ENCODE assay signal across 1 cellular context in the genomic region with DNA sequence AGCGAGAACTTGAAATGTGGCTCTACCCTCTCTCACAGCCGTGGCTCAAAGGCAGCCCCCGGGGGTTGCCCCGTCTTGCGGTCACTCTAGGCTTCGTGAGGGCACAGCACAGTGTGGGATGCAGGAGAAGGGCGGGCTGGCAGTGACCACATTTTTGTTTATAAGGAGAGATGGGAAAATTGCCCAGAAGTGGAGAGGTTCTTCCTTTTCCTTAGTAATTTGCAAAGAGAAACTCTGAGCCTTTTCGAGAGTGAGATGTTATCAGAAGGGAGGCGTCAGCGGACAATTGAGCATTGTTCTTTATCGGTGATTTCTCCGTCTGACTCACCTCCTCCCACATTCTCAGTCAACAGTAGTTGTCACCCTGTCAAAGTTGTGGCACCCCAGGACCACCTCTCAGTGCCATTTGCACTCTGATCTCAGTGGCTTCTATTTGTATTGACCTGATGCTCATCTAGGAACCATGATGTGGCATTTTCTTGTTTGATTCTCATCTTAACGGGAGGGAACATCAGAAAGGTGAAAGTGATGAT.
TF ChIP-seq lines count a peak whose summit lies in the region.

No MANE protein-coding gene starts in this region.

TF ChIP-seq in HepG2, 621 proteins besides CTCF, POLR2A, EP300 and RAD21 (continued from another document):
- TF ChIP-seq, protein P1, sequence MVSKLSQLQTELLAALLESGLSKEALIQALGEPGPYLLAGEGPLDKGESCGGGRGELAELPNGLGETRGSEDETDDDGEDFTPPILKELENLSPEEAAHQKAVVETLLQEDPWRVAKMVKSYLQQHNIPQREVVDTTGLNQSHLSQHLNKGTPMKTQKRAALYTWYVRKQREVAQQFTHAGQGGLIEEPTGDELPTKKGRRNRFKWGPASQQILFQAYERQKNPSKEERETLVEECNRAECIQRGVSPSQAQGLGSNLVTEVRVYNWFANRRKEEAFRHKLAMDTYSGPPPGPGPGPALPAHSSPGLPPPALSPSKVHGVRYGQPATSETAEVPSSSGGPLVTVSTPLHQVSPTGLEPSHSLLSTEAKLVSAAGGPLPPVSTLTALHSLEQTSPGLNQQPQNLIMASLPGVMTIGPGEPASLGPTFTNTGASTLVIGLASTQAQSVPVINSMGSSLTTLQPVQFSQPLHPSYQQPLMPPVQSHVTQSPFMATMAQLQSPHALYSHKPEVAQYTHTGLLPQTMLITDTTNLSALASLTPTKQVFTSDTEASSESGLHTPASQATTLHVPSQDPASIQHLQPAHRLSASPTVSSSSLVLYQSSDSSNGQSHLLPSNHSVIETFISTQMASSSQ (IDR thresholded peaks at IDR 0.05; ENCODE audit: low read depth): 0 out of 2 replicates have a peak, but pooled peaks have one; percentile 34
- TF ChIP-seq, protein P1 (CRISPR knock-in tag; IDR thresholded peaks at IDR 0.05; ENCODE audit: borderline replicate concordance): no peak
- TF ChIP-seq, protein P2, sequence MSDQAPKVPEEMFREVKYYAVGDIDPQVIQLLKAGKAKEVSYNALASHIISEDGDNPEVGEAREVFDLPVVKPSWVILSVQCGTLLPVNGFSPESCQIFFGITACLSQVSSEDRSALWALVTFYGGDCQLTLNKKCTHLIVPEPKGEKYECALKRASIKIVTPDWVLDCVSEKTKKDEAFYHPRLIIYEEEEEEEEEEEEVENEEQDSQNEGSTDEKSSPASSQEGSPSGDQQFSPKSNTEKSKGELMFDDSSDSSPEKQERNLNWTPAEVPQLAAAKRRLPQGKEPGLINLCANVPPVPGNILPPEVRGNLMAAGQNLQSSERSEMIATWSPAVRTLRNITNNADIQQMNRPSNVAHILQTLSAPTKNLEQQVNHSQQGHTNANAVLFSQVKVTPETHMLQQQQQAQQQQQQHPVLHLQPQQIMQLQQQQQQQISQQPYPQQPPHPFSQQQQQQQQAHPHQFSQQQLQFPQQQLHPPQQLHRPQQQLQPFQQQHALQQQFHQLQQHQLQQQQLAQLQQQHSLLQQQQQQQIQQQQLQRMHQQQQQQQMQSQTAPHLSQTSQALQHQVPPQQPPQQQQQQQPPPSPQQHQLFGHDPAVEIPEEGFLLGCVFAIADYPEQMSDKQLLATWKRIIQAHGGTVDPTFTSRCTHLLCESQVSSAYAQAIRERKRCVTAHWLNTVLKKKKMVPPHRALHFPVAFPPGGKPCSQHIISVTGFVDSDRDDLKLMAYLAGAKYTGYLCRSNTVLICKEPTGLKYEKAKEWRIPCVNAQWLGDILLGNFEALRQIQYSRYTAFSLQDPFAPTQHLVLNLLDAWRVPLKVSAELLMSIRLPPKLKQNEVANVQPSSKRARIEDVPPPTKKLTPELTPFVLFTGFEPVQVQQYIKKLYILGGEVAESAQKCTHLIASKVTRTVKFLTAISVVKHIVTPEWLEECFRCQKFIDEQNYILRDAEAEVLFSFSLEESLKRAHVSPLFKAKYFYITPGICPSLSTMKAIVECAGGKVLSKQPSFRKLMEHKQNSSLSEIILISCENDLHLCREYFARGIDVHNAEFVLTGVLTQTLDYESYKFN (CRISPR knock-in tag; conservative IDR thresholded peaks at IDR 0.05): 0 out of 2 replicates have a peak, but pooled peaks have one; percentile 14
- TF ChIP-seq ZNF263 (CRISPR knock-in tag; IDR thresholded peaks at IDR 0.05): no peak
- no peak for TF ChIP-seq ZFP36 (IDR thresholded peaks at IDR 0.05; ENCODE audit: borderline replicate concordance, low read depth, low read length, partially characterized antibody)
- peak; percentile 90 for TF ChIP-seq BCL6 (CRISPR knock-in tag; IDR thresholded peaks at IDR 0.05)
- TF ChIP-seq CREB1 (IDR thresholded peaks at IDR 0.05): no peak
- TF ChIP-seq CREB1 (CRISPR knock-in tag; IDR thresholded peaks at IDR 0.05): 0 out of 2 replicates have a peak, but pooled peaks have one; percentile 12
- no peak for TF ChIP-seq GABPB1 (CRISPR knock-in tag; IDR thresholded peaks at IDR 0.05)
- TF ChIP-seq MED13 (CRISPR knock-in tag; IDR thresholded peaks at IDR 0.05): no peak
- no peak for TF ChIP-seq ONECUT2 (CRISPR knock-in tag; IDR thresholded peaks at IDR 0.05)
- TF ChIP-seq SIX1 (CRISPR knock-in tag; IDR thresholded peaks at IDR 0.05; ENCODE audit: borderline replicate concordance): no peak
- TF ChIP-seq, protein P3, sequence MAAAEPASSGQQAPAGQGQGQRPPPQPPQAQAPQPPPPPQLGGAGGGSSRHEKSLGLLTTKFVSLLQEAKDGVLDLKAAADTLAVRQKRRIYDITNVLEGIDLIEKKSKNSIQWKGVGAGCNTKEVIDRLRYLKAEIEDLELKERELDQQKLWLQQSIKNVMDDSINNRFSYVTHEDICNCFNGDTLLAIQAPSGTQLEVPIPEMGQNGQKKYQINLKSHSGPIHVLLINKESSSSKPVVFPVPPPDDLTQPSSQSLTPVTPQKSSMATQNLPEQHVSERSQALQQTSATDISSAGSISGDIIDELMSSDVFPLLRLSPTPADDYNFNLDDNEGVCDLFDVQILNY (CRISPR knock-in tag; conservative IDR thresholded peaks at IDR 0.05): no peak
- no peak for TF ChIP-seq AGO2 (optimal IDR thresholded peaks at IDR 0.05; ENCODE audit: low read depth, low read length)
- TF ChIP-seq RBAK (CRISPR knock-in tag; IDR thresholded peaks at IDR 0.05): no peak
- no peak for TF ChIP-seq MBNL3 (CRISPR knock-in tag; conservative IDR thresholded peaks at IDR 0.05)
- TF ChIP-seq SP5 (CRISPR knock-in tag; IDR thresholded peaks at IDR 0.05; ENCODE audit: borderline replicate concordance, low read depth): peak; percentile 74
- no peak for TF ChIP-seq JDP2 (CRISPR knock-in tag; IDR thresholded peaks at IDR 0.05; ENCODE audit: borderline replicate concordance)
- TF ChIP-seq, protein P4, sequence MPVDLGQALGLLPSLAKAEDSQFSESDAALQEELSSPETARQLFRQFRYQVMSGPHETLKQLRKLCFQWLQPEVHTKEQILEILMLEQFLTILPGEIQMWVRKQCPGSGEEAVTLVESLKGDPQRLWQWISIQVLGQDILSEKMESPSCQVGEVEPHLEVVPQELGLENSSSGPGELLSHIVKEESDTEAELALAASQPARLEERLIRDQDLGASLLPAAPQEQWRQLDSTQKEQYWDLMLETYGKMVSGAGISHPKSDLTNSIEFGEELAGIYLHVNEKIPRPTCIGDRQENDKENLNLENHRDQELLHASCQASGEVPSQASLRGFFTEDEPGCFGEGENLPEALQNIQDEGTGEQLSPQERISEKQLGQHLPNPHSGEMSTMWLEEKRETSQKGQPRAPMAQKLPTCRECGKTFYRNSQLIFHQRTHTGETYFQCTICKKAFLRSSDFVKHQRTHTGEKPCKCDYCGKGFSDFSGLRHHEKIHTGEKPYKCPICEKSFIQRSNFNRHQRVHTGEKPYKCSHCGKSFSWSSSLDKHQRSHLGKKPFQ (CRISPR knock-in tag; IDR thresholded peaks at IDR 0.05; ENCODE audit: insufficient replicate concordance): no peak
- no peak for TF ChIP-seq ZNF569 (CRISPR knock-in tag; IDR thresholded peaks at IDR 0.05; ENCODE audit: borderline replicate concordance)
- peak; percentile 56; the same call in 1 of the 2 replicates for TF ChIP-seq HMG20B (CRISPR knock-in tag; conservative IDR thresholded peaks at IDR 0.05)
- TF ChIP-seq GTF2F1 (IDR thresholded peaks at IDR 0.05; ENCODE audit: low read length): no peak
- no peak for TF ChIP-seq THYN1 (CRISPR knock-in tag; IDR thresholded peaks at IDR 0.05; ENCODE audit: borderline replicate concordance, low read depth)
- peak; percentile 70; the same call in 1 of the 2 replicates for TF ChIP-seq FOSL1 (CRISPR knock-in tag; IDR thresholded peaks at IDR 0.05; ENCODE audit: borderline replicate concordance)
- TF ChIP-seq, protein P5, sequence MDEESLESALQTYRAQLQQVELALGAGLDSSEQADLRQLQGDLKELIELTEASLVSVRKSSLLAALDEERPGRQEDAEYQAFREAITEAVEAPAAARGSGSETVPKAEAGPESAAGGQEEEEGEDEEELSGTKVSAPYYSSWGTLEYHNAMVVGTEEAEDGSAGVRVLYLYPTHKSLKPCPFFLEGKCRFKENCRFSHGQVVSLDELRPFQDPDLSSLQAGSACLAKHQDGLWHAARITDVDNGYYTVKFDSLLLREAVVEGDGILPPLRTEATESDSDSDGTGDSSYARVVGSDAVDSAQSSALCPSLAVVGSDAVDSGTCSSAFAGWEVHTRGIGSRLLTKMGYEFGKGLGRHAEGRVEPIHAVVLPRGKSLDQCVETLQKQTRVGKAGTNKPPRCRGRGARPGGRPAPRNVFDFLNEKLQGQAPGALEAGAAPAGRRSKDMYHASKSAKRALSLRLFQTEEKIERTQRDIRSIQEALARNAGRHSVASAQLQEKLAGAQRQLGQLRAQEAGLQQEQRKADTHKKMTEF (CRISPR knock-in tag; IDR thresholded peaks at IDR 0.05): 0 out of 2 replicates have a peak, but pooled peaks have one; percentile 18
- no peak for TF ChIP-seq MTA3 (CRISPR knock-in tag; IDR thresholded peaks at IDR 0.05)
- TF ChIP-seq FLYWCH1 (CRISPR knock-in tag; IDR thresholded peaks at IDR 0.05): no peak
- TF ChIP-seq TCF7 (IDR thresholded peaks at IDR 0.05; ENCODE audit: low read depth): peak; percentile 74
- TF ChIP-seq, protein P6, sequence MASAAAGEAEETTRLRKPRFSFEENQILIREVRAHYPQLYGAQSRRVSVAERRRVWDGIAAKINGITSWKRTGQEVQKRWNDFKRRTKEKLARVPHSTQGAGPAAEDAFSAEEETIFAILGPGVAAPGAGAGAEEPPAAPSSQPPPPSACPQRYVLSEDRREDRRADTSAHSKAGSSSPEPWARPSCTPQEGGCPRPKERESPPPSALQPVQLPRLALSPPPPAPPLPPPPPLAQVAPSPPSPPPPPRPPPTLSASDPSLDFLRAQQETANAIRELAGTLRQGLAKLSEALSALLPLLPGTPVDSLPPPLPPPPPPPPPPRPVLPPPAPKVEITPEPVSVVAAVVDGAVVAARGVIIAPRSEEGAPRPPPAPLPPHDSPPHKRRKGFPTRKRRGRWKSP (CRISPR knock-in tag; IDR thresholded peaks at IDR 0.05): no peak
- TF ChIP-seq, protein P7, sequence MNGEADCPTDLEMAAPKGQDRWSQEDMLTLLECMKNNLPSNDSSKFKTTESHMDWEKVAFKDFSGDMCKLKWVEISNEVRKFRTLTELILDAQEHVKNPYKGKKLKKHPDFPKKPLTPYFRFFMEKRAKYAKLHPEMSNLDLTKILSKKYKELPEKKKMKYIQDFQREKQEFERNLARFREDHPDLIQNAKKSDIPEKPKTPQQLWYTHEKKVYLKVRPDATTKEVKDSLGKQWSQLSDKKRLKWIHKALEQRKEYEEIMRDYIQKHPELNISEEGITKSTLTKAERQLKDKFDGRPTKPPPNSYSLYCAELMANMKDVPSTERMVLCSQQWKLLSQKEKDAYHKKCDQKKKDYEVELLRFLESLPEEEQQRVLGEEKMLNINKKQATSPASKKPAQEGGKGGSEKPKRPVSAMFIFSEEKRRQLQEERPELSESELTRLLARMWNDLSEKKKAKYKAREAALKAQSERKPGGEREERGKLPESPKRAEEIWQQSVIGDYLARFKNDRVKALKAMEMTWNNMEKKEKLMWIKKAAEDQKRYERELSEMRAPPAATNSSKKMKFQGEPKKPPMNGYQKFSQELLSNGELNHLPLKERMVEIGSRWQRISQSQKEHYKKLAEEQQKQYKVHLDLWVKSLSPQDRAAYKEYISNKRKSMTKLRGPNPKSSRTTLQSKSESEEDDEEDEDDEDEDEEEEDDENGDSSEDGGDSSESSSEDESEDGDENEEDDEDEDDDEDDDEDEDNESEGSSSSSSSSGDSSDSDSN (CRISPR knock-in tag; IDR thresholded peaks at IDR 0.05): no peak
- TF ChIP-seq MATR3 (CRISPR knock-in tag; IDR thresholded peaks at IDR 0.05): no peak
- TF ChIP-seq ZNF619 (CRISPR knock-in tag; IDR thresholded peaks at IDR 0.05): no peak
- TF ChIP-seq NCOR1 (IDR thresholded peaks at IDR 0.05; ENCODE audit: borderline replicate concordance, low read length): no peak; the same call in 1 of the 2 replicates
- TF ChIP-seq TBX3 (IDR thresholded peaks at IDR 0.05; ENCODE audit: borderline replicate concordance): peak; percentile 92
TF ChIP-seq in HepG2: peak in this region for 42.
